9 cellular contexts compared by ENCODE assay signal in genomic region chr15:83653639-83654378, GRCh38. TPM values are rescaled to one million over a fixed set of nuclear protein-coding genes. Genes with fewer than 3 reads are reported as not detected.
DNase-seq lines count a peak whose midpoint lies in the region; ATAC-seq lines count a peak whose summit lies in the region.
"Had no signal": no experiment of that assay in that cellular context is flagged by ENCODE, and none has a peak within 500 bp of the region (broad histone marks: within the 10 kb centered on the region; RNA-seq: fewer than 3 reads in every experiment).

ADAMTSL3 (plus strand) TSS chr15:83654123; CDS start chr15:83655762, 1,639 bp downstream.

- DNase-seq in NCI-H82 (lab: John Stamatoyannopoulos, UW) = peak; percentile 62
- no peak for DNase-seq in NCI-H82 treated with DMSO at 0.1 percent for 48 hours (lab: John Stamatoyannopoulos, UW; ENCODE audit: unreplicated experiment)
- DNase-seq in foreskin melanocyte = peak; percentile 11
- peak; percentile 46 for DNase-seq in myocyte (ENCODE audit: low read depth)
- DNase-seq in activated CD4-positive, alpha-beta T cell treated with anti-CD3 and anti-CD28 coated beads for 4 hours = no peak

- no peak for ATAC-seq in HG03196 (IDR thresholded peaks at IDR 0.05; ENCODE audit: unreplicated experiment)
- no peak for ATAC-seq in HG02884 (IDR thresholded peaks at IDR 0.05; ENCODE audit: unreplicated experiment)
- no peak for ATAC-seq in HG02981 (IDR thresholded peaks at IDR 0.05; ENCODE audit: unreplicated experiment)

RNA-seq across cellular contexts. Expression of gene ADAMTSL3, which starts in this region (rescaled TPM):
- total RNA-seq in myocyte = 0.05 TPM in 1 of 2 replicates, not detected in the other
- 0.37 TPM for polyA plus RNA-seq in myocyte (2012)
- total RNA-seq: B cell had no signal

Comparison
In these comparisons a context has a peak if more than half of its experiments do, and no peak if none do; other contexts are left out.
1. DNase-seq: peak in NCI-H82 (single experiment) and foreskin melanocyte (single experiment); none in NCI-H82 treated with DMSO at 0.1 percent for 48 hours (single experiment) and activated CD4-positive, alpha-beta T cell treated with anti-CD3 and anti-CD28 coated beads for 4 hours (0 of 2).
2. Peak in DNase-seq in myocyte; RNA of the gene not detected or under 1 TPM.